In the genomic region with DNA sequence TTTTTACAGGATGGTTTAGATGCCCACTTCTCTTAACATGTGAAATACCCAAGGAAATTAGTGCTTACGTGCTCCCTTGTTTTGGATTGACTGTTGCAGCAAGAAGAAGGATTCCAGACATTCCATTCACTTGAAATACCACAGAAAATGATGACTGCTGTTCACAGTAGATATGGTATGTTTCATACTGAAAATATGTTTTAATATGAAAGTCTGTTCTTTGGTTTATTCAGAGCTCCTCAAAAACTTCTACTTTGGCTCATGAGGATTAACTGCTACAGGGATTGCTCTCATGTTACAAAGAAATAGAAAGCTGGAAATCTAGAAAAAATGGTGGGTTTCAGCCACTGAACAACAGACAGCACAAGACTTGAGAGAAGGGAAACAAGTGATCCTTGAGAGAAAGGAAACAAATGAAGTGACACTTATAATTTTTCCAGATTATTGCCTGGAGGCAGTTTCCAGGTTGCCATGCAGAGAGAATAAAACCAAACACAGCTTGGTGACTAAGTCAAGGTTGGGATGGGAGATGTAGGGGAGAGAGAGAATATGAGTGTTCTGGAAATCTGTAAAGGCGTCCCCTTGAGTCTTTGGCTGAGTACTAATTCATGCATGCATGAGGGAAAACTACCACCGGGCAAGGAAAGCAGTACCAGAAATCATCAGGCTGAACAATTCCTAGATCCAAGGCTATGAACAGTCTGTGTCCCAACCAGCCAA, we compare ENCODE assay signal across 17 cellular contexts.
DNase-seq lines count a peak whose midpoint lies in the region; ATAC-seq, FAIRE-seq and TF ChIP-seq lines count a peak whose summit lies in the region.
"Had no signal": no experiment of that assay in that cellular context is flagged by ENCODE, and none has a peak within 500 bp of the region (broad histone marks: within the 10 kb centered on the region; RNA-seq: fewer than 3 reads in every experiment).

No MANE protein-coding gene starts in this region.

- no peak for ATAC-seq in GM18858 (IDR thresholded peaks at IDR 0.05; ENCODE audit: unreplicated experiment)
- ATAC-seq: heart right ventricle had no signal

- no peak overlapping the region for H2BK120ac ChIP-seq in mesendoderm (ENCODE audit: low read depth, low read length)

- H2BK15ac ChIP-seq in mesendoderm (replicated peaks; ENCODE audit: low read depth) = no peak overlapping the region

- H3K4me2 ChIP-seq in mesendoderm (ENCODE audit: low read length) = no peak overlapping the region

- no CpG with 5 or more reads among the region's 3 CpGs for WGBS in mesendoderm (ENCODE audit: extremely low coverage, insufficient coverage, low lambda C conversion rate)

- H3K4me1 ChIP-seq in mesendoderm (ENCODE audit: control insufficient read depth, low read depth, low read length) = no peaks in the 10 kb centered on the region
- no peaks in the 10 kb centered on the region for H3K4me1 ChIP-seq in CD8-positive, alpha-beta memory T cell (ENCODE audit: insufficient read depth, low read length)
- H3K4me1 ChIP-seq: BE2C, heart right ventricle had no signal

- no peak overlapping the region for H3K23ac ChIP-seq in mesendoderm (ENCODE audit: low read length)

- no peak overlapping the region for H4K5ac ChIP-seq in mesendoderm (ENCODE audit: low read length)

- peak overlapping the region; percentile 96 for H3K27ac Mint-ChIP-seq in chondrocyte (ENCODE audit: unreplicated experiment)
- H3K27ac Mint-ChIP-seq in activated naive CD8-positive, alpha-beta T cell treated with anti-CD3 and anti-CD28 coated beads for 36 hours = no peak overlapping the region
- H3K27ac Mint-ChIP-seq in CD8-positive, alpha-beta memory T cell = no peak overlapping the region
- H3K27ac Mint-ChIP-seq: activated CD4-positive, alpha-beta memory T cell treated with anti-CD3 and anti-CD28 coated beads for 36 hours; IgD-negative memory B cell had no signal

- no peaks in the 10 kb centered on the region for H3K79me2 ChIP-seq in mesendoderm (ENCODE audit: control insufficient read depth, insufficient read depth, low read length)

- H3K36me3 Mint-ChIP-seq in chondrocyte (ENCODE audit: low read depth) = no peaks in the 10 kb centered on the region
- no peaks in the 10 kb centered on the region for H3K36me3 Mint-ChIP-seq in activated naive CD8-positive, alpha-beta T cell treated with anti-CD3 and anti-CD28 coated beads for 36 hours
- no peaks in the 10 kb centered on the region for H3K36me3 Mint-ChIP-seq in CD8-positive, alpha-beta memory T cell
- H3K36me3 Mint-ChIP-seq: activated CD4-positive, alpha-beta memory T cell treated with anti-CD3 and anti-CD28 coated beads for 36 hours had no signal

- H3K9ac ChIP-seq in mesendoderm (ENCODE audit: low read length) = no peak overlapping the region

- FAIRE-seq in HTR-8/SVneo (lab: Jason Lieb, UNC) = peak; percentile 42

- H3K9me3 ChIP-seq in AG04450 (ENCODE audit: control insufficient read depth, insufficient read depth, low read length) = no peaks in the 10 kb centered on the region
- H3K9me3 ChIP-seq in CD8-positive, alpha-beta memory T cell (ENCODE audit: low read length) = no peaks in the 10 kb centered on the region
- H3K9me3 ChIP-seq: BE2C, heart right ventricle had no signal

- POLR2A ChIA-PET in AG04450 (lab: Yijun Ruan, JAX) = no interaction called here
- POLR2A ChIA-PET in CD8-positive, alpha-beta memory T cell (lab: Charles Lee) = no interaction called here

- H3K27ac ChIP-seq in AG04450 (ENCODE audit: low read depth, low read length) (peak overlapping the region; percentile 77), mesendoderm (ENCODE audit: low read depth, low read length) (no peak overlapping the region)
- no peak overlapping the region for H3K27ac ChIP-seq in CD8-positive, alpha-beta memory T cell (ENCODE audit: low read depth, low read length)
- H3K27ac ChIP-seq: heart right ventricle had no signal

- H3K27me3 ChIP-seq in AG04450 (ENCODE audit: control insufficient read depth, insufficient read depth, low read length) (no peaks in the 10 kb centered on the region), mesendoderm (ENCODE audit: insufficient read depth, low read length, poor library complexity) (no peaks in the 10 kb centered on the region)
- H3K27me3 ChIP-seq in CD8-positive, alpha-beta memory T cell (ENCODE audit: insufficient read depth, low read length, poor library complexity, severe bottlenecking) = peaks cover 4% of the 10 kb centered on the region
- H3K27me3 ChIP-seq: BE2C had no signal

- H3K4me1 Mint-ChIP-seq in chondrocyte (ENCODE audit: low read depth) = peaks cover 43% of the 10 kb centered on the region
- H3K4me1 Mint-ChIP-seq in activated naive CD8-positive, alpha-beta T cell treated with anti-CD3 and anti-CD28 coated beads for 36 hours = no peaks in the 10 kb centered on the region
- no peaks in the 10 kb centered on the region for H3K4me1 Mint-ChIP-seq in CD8-positive, alpha-beta memory T cell
- H3K4me1 Mint-ChIP-seq: IgD-negative memory B cell had no signal

- peak overlapping the region; percentile 11 for H3K4me3 Mint-ChIP-seq in chondrocyte (ENCODE audit: unreplicated experiment)
- H3K4me3 Mint-ChIP-seq in activated naive CD8-positive, alpha-beta T cell treated with anti-CD3 and anti-CD28 coated beads for 36 hours = no peak overlapping the region
- no peak overlapping the region for H3K4me3 Mint-ChIP-seq in CD8-positive, alpha-beta memory T cell
- H3K4me3 Mint-ChIP-seq: activated CD4-positive, alpha-beta memory T cell treated with anti-CD3 and anti-CD28 coated beads for 36 hours; IgD-negative memory B cell had no signal

- H3K4me3 ChIP-seq in AG04450 (ENCODE audit: low read depth, low read length) = no peak overlapping the region
- no peak overlapping the region for H3K4me3 ChIP-seq in mesendoderm (ENCODE audit: low read length)
- no peak overlapping the region for H3K4me3 ChIP-seq in CD8-positive, alpha-beta memory T cell (ENCODE audit: low read length)
- H3K4me3 ChIP-seq: heart right ventricle had no signal

- CTCF ChIA-PET in AG04450 (lab: Charles Lee) = no interaction called here
- CTCF ChIA-PET in CD8-positive, alpha-beta memory T cell (lab: Charles Lee) = no interaction called here

- peak; percentile 61 for DNase-seq in AG04450 (ENCODE audit: low read depth, low spot score)
- peak; percentile 76 for DNase-seq in HTR-8/SVneo (ENCODE audit: insufficient read length, low spot score)
- no peak for DNase-seq in chondrocyte (ENCODE audit: low spot score)
- peak; percentile 48 for DNase-seq in mesendoderm
- DNase-seq in stimulated activated CD4-positive, alpha-beta T cell treated with anti-CD3 and anti-CD28 coated beads, Interleukin-4, amount 100 ng/mL, for 1 hour = no peak
- DNase-seq in activated naive CD8-positive, alpha-beta T cell treated with anti-CD3 and anti-CD28 coated beads for 36 hours = no peak
- DNase-seq in CD8-positive, alpha-beta memory T cell = no peak
- DNase-seq: activated CD4-positive, alpha-beta memory T cell treated with anti-CD3 and anti-CD28 coated beads for 36 hours; activated naive CD4-positive, alpha-beta T cell treated with Interleukin-2 at 50 U/mL for 16 hours; BE2C; dermis blood vessel endothelial cell; heart right ventricle; NCI-H187 treated with DMSO at 0.1 percent for 48 hours; substantia nigra; T-helper 2 cell had no signal

- H3K4ac ChIP-seq in mesendoderm (ENCODE audit: low read depth, low read length) = no peak overlapping the region

- no peaks in the 10 kb centered on the region for H3K9me3 Mint-ChIP-seq in chondrocyte (ENCODE audit: low read depth)
- H3K9me3 Mint-ChIP-seq in activated naive CD8-positive, alpha-beta T cell treated with anti-CD3 and anti-CD28 coated beads for 36 hours = no peaks in the 10 kb centered on the region
- peaks cover 0 to 2% (median 0%) of the 10 kb centered on the region in 5 donors for H3K9me3 Mint-ChIP-seq in CD8-positive, alpha-beta memory T cell
- H3K9me3 Mint-ChIP-seq: activated CD4-positive, alpha-beta memory T cell treated with anti-CD3 and anti-CD28 coated beads for 36 hours; IgD-negative memory B cell had no signal

- no peaks in the 10 kb centered on the region for H3K79me1 ChIP-seq in mesendoderm (ENCODE audit: low read length)

- TF ChIP-seq CTCF in AG04450 (IDR thresholded peaks at IDR 0.05; ENCODE audit: low read depth, low read length) (no peak), chondrocyte (IDR thresholded peaks at IDR 0.05) (no peak)

- no peak overlapping the region for H3K56ac ChIP-seq in mesendoderm (ENCODE audit: low read length)

- H4K8ac ChIP-seq in mesendoderm (ENCODE audit: low read depth, low read length) = no peak overlapping the region

- H2AK5ac ChIP-seq in mesendoderm (ENCODE audit: low read length) = no peak overlapping the region

- no peak overlapping the region for H2BK5ac ChIP-seq in mesendoderm (ENCODE audit: low read length)

- H3K18ac ChIP-seq in mesendoderm (ENCODE audit: low read length) = no peak overlapping the region

- no peaks in the 10 kb centered on the region for H3K36me3 ChIP-seq in mesendoderm (ENCODE audit: control insufficient read depth, insufficient read depth, low read length)
- H3K36me3 ChIP-seq in CD8-positive, alpha-beta memory T cell (ENCODE audit: insufficient read depth, low read length) = no peaks in the 10 kb centered on the region
- H3K36me3 ChIP-seq: BE2C, heart right ventricle had no signal

- no peaks in the 10 kb centered on the region for H3K27me3 Mint-ChIP-seq in chondrocyte (ENCODE audit: low read depth)
- peaks cover 8% of the 10 kb centered on the region for H3K27me3 Mint-ChIP-seq in activated naive CD8-positive, alpha-beta T cell treated with anti-CD3 and anti-CD28 coated beads for 36 hours
- peaks cover 3 to 32% of the 10 kb centered on the region in 2 donors for H3K27me3 Mint-ChIP-seq in CD8-positive, alpha-beta memory T cell
- H3K27me3 Mint-ChIP-seq: IgD-negative memory B cell had no signal

Comparison
In these comparisons a context has a peak if more than half of its experiments do, and no peak if none do; other contexts are left out.
1. DNase-seq: peak in AG04450 (single experiment), HTR-8/SVneo (single experiment) and mesendoderm (single experiment); none in chondrocyte (single experiment), stimulated activated CD4-positive, alpha-beta T cell treated with anti-CD3 and anti-CD28 coated beads, Interleukin-4, amount 100 ng/mL, for 1 hour (single experiment), activated naive CD8-positive, alpha-beta T cell treated with anti-CD3 and anti-CD28 coated beads for 36 hours (single experiment) and CD8-positive, alpha-beta memory T cell (0 of 5).